10 cellular contexts compared by ENCODE assay signal in the genomic region with DNA sequence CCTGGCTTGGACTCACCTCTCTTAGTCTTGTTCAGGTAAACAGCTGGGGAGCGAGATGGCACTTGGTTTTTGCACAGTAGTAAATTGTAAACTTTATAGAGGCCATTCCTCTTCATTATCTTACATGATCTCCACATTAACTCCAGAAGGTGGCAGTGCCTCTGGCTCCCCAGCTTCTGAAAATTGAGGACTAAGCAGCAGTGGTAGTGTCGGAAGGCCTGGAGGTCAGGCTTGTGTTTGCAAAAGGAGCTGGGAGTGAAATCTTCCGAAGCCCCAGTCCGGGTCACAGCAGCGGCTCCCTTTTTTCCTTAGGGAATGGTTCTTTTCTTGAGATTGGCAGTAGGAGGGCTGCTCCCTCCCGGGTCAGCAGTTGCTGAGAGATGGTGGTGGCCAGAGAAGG.
DNase-seq lines count a peak whose midpoint lies in the region; ATAC-seq and TF ChIP-seq lines count a peak whose summit lies in the region.
"Had no signal": no experiment of that assay in that cellular context is flagged by ENCODE, and none has a peak within 500 bp of the region (broad histone marks: within the 10 kb centered on the region; RNA-seq: fewer than 3 reads in every experiment).

No MANE protein-coding gene starts in this region.

- no peaks in the 10 kb centered on the region for H3K27me3 Mint-ChIP-seq in CD14-positive monocyte (ENCODE audit: low read depth in 3 of 3)
- H3K27me3 Mint-ChIP-seq in activated T-cell treated with anti-CD3 and anti-CD28 coated beads, Interleukin-2, amount 50 U/mL, for 72 hours (ENCODE audit: low read depth) = no peaks in the 10 kb centered on the region

- no peaks in the 10 kb centered on the region for H3K9me2 ChIP-seq in PC-9 (ENCODE audit: insufficient read depth)

- H3K27ac Mint-ChIP-seq in CD14-positive monocyte = peak overlapping the region; percentile 58 to 100 (median 86)
- no peak overlapping the region for H3K27ac Mint-ChIP-seq in activated T-cell treated with anti-CD3 and anti-CD28 coated beads, Interleukin-2, amount 50 U/mL, for 72 hours

- H3K9me3 Mint-ChIP-seq in CD14-positive monocyte = no peaks in the 10 kb centered on the region
- H3K9me3 Mint-ChIP-seq in activated T-cell treated with anti-CD3 and anti-CD28 coated beads, Interleukin-2, amount 50 U/mL, for 72 hours = no peaks in the 10 kb centered on the region

- no peak overlapping the region for H3K4me3 Mint-ChIP-seq in CD14-positive monocyte
- no peak overlapping the region for H3K4me3 Mint-ChIP-seq in activated T-cell treated with anti-CD3 and anti-CD28 coated beads, Interleukin-2, amount 50 U/mL, for 72 hours

- BruUV-seq in PC-9 (replicated peaks; lab: Mats Ljungman, UMichigan) = no TSS peak

- POLR2A ChIA-PET in PC-9 (lab: Charles Lee; ENCODE audit: unreplicated experiment) = interaction anchor here (0.6 kb wide), 2 partner anchors 92 to 224 kb away, joined by 3 read pairs; no protein-coding TSS in a partner anchor

- CTCF ChIA-PET in PC-9 (lab: Charles Lee) = no interaction called here

- ATAC-seq in psoas muscle (peak in 2 of 4 donors; percentile 39 to 45), HG02759 (IDR thresholded peaks at IDR 0.05; ENCODE audit: unreplicated experiment) (no peak)
- ATAC-seq in activated T-cell treated with anti-CD3 and anti-CD28 coated beads, Interleukin-2, amount 50 U/mL, for 72 hours (replicated peaks in 1 of 2) = no peak

- 63 to 77% (median 70%) methylated on average over 6 of the region's 6 CpGs for WGBS in psoas muscle, 3 donors

- no peak overlapping the region for H3K4me3 ChIP-seq in PC-9
- no peak overlapping the region for H3K4me3 ChIP-seq in fibroblast of villous mesenchyme (ENCODE audit: low read depth, low read length)
- peak overlapping the region; percentile 27 for H3K4me3 ChIP-seq in psoas muscle

- peaks cover 93% of the 10 kb centered on the region for H3K79me2 ChIP-seq in PC-9 (ENCODE audit: low read depth)

- H3K36me3 ChIP-seq in PC-9 (ENCODE audit: low read depth) = peaks cover 78% of the 10 kb centered on the region
- peaks cover 3 to 13% of the 10 kb centered on the region in 2 donors for H3K36me3 ChIP-seq in psoas muscle (ENCODE audit: insufficient read depth in 1 of 2, low read depth in 1 of 2)

- peaks cover 32% of the 10 kb centered on the region; the same call in 1 of the 2 replicates for H4K20me1 ChIP-seq in PC-9 (ENCODE audit: insufficient read depth)

- no peak overlapping the region for H2AFZ ChIP-seq in PC-9

- 0 out of 2 replicates have a peak overlapping the region, but pooled peaks have one; percentile 34 for H3K4me2 ChIP-seq in PC-9

- TF ChIP-seq CTCF in CD14-positive monocyte (IDR thresholded peaks at IDR 0.05) (no peak), PC-9 (conservative IDR thresholded peaks at IDR 0.05) (no peak), fibroblast of villous mesenchyme (IDR thresholded peaks at IDR 0.05; ENCODE audit: insufficient read depth, low read depth, low read length) (peak; percentile 8), psoas muscle (IDR thresholded peaks at IDR 0.05) (peak; percentile 17)

- H3K27ac ChIP-seq in PC-9 (0 out of 2 replicates have a peak overlapping the region, but pooled peaks have one; percentile 2), psoas muscle (peak overlapping the region; percentile 95)

- peaks cover 55% of the 10 kb centered on the region for H3K4me1 Mint-ChIP-seq in CD14-positive monocyte
- peaks cover 15% of the 10 kb centered on the region for H3K4me1 Mint-ChIP-seq in activated T-cell treated with anti-CD3 and anti-CD28 coated beads, Interleukin-2, amount 50 U/mL, for 72 hours (ENCODE audit: low read depth)

- intact Hi-C loops in CD14-positive monocyte (cut with micrococcal nuclease) = loop anchor here in 1 of 2 donors (5.0 kb wide), 1 partner anchor 37 kb away; no protein-coding TSS in a partner anchor
- intact Hi-C loops in PC-9 (cut with micrococcal nuclease; ENCODE audit: unreplicated experiment) = no loop called here
- intact Hi-C loops in psoas muscle (cut with DNase I) = loop anchor here (2.0 to 10.0 kb wide), 3 partner anchors 18 to 83 kb away; no protein-coding TSS in a partner anchor

- DNase-seq in CD14-positive monocyte (ENCODE audit: low spot score) (no peak), PC-9 (no peak), fibroblast of villous mesenchyme (ENCODE audit: low read depth) (no peak), psoas muscle (peak in 1 of 2 donors; percentile 54), occipital lobe (lab: John Stamatoyannopoulos, UW) (no peak), kidney tubule cell (ENCODE audit: low spot score) (no peak)
- no peak for DNase-seq in activated T-cell treated with anti-CD3 and anti-CD28 coated beads, Interleukin-2, amount 50 U/mL, for 72 hours
- DNase-seq: activated CD4-positive, alpha-beta T cell treated with anti-CD3 and anti-CD28 coated beads for 4 hours; stimulated activated CD4-positive, alpha-beta T cell treated with anti-CD3 and anti-CD28 coated beads, Interleukin-12 subunit alpha, Interleukin-12 subunit beta, amount 100 ng/mL, for 4 hours had no signal

- H3K27me3 ChIP-seq in PC-9 (ENCODE audit: insufficient read depth, low read depth) = no peaks in the 10 kb centered on the region
- no peaks in the 10 kb centered on the region for H3K27me3 ChIP-seq in psoas muscle (ENCODE audit: insufficient read depth in 3 of 3, low read length in 2 of 3)

- peaks cover 93% of the 10 kb centered on the region for H3F3A ChIP-seq in PC-9 (ENCODE audit: insufficient read depth, low read depth)

- peaks cover 4% of the 10 kb centered on the region; the same call in 1 of the 2 replicates for H3K9me3 ChIP-seq in PC-9 (ENCODE audit: insufficient read depth, low read depth)
- H3K9me3 ChIP-seq in psoas muscle = no peaks in the 10 kb centered on the region

- H3K36me3 Mint-ChIP-seq in CD14-positive monocyte = peaks cover 45 to 57% of the 10 kb centered on the region in 2 donors
- peaks cover 0 to 3% of the 10 kb centered on the region in 2 donors for H3K36me3 Mint-ChIP-seq in activated T-cell treated with anti-CD3 and anti-CD28 coated beads, Interleukin-2, amount 50 U/mL, for 72 hours (ENCODE audit: insufficient read depth in 2 of 2)

- H3K4me1 ChIP-seq in PC-9 (replicated peaks; ENCODE audit: insufficient read depth) = peaks cover 68% of the 10 kb centered on the region
- H3K4me1 ChIP-seq in psoas muscle = peaks cover 58% of the 10 kb centered on the region

Comparison
In these comparisons a context has a peak if more than half of its experiments do, and no peak if none do; other contexts are left out.
1. CTCF ChIP-seq: peak in fibroblast of villous mesenchyme (single experiment) and psoas muscle (single experiment); none in CD14-positive monocyte (single experiment) and PC-9 (single experiment).